ENCODE assay signal across 11 cellular contexts in the genomic region with DNA sequence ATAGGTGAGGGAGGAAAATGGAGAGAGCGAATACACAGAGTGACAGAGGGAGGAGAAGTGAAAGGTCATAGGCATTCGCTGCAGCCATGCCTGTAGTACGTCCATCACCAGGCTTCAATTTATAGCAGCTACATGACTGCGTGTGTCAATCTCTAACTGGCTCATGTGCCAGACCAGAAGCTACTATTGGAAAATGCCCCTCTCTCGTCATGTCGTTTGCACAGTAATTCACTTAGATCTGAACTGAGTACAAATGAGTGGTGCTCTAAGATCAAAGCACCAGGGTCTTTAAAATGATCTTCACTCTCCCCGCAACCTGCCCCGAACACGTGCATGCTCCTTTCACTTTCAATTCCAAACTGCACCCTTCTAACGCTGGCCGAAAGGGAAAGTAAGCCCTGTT. TPM values are rescaled to one million over a fixed set of nuclear protein-coding genes. Genes with fewer than 3 reads are reported as not detected.
DNase-seq lines count a peak whose midpoint lies in the region; ATAC-seq and TF ChIP-seq lines count a peak whose summit lies in the region.
"Had no signal": no experiment of that assay in that cellular context is flagged by ENCODE, and none has a peak within 500 bp of the region (broad histone marks: within the 10 kb centered on the region; RNA-seq: fewer than 3 reads in every experiment).

No MANE protein-coding gene starts in this region.

- no peak overlapping the region for H2AFZ ChIP-seq in mesenchymal stem cell (ENCODE audit: low read depth, low read length)

- H3K18ac ChIP-seq in mesenchymal stem cell (ENCODE audit: low read depth in 1 of 2, low read length in 2 of 2) = no peak overlapping the region

- H4K91ac ChIP-seq in mesenchymal stem cell (ENCODE audit: low read length) = no peak overlapping the region

- no peak overlapping the region for H3K14ac ChIP-seq in mesenchymal stem cell (ENCODE audit: low read length in 2 of 2)

- H3K9ac ChIP-seq in mesenchymal stem cell (ENCODE audit: low read length) = peak overlapping the region; percentile 14
- H3K9ac ChIP-seq: KMS-11 had no signal

- peak overlapping the region; percentile 14 for H4K8ac ChIP-seq in mesenchymal stem cell (ENCODE audit: low read length)

- H3K79me1 ChIP-seq in mesenchymal stem cell (replicated peaks; ENCODE audit: low read length, poor library complexity, severe bottlenecking) = peaks cover 15% of the 10 kb centered on the region

- no peak overlapping the region for H2BK12ac ChIP-seq in mesenchymal stem cell (ENCODE audit: low read length in 2 of 2)

- TF ChIP-seq CTCF in heart left ventricle (IDR thresholded peaks at IDR 0.05) (no peak), right atrium auricular region (IDR thresholded peaks at IDR 0.05) (no peak), upper lobe of left lung (IDR thresholded peaks at IDR 0.05) (no peak), uterus (IDR thresholded peaks at IDR 0.05) (no peak)

- H2AK5ac ChIP-seq in mesenchymal stem cell (ENCODE audit: low read length, severe bottlenecking) = no peak overlapping the region

- WGBS in heart left ventricle, 4 donors = 53 to 70% (median 65%) methylated on average over 11 of the region's 11 CpGs
- 90% methylated on average over 11 of the region's 11 CpGs for WGBS in mesenchymal stem cell
- WGBS in upper lobe of left lung, 2 donors = 44 to 45% methylated on average over 11 of the region's 11 CpGs

- DNase-seq in heart left ventricle = no peak
- DNase-seq in right atrium auricular region (ENCODE audit: low spot score) = no peak
- DNase-seq in activated effector memory CD4-positive, alpha-beta T cell treated with Interleukin-2 at 50 U/mL for 16 hours = peak; percentile 7
- DNase-seq in mesenchymal stem cell = no peak
- no peak for DNase-seq in upper lobe of left lung
- no peak for DNase-seq in NOMO-1 treated with dmso at 0.1 percent for 144 hours (lab: John Stamatoyannopoulos, UW; ENCODE audit: unreplicated experiment)
- DNase-seq in uterus = no peak
- DNase-seq: occipital lobe had no signal

- intact Hi-C loops in heart left ventricle (cut with DNase I) = no loop called here
- intact Hi-C loops in uterus (cut with DNase I; ENCODE audit: low total_unique reads) = no loop called here

- H3K4me3 ChIP-seq in heart left ventricle (peak overlapping the region in 8 of 12 donors; percentile 5 to 29 (median 20)), right atrium auricular region (no peak overlapping the region), mesenchymal stem cell (ENCODE audit: insufficient read depth in 1 of 2, low read depth in 1 of 2, low read length in 2 of 2) (peak overlapping the region in 1 of 2 experiments; percentile 61), upper lobe of left lung (peak overlapping the region; percentile 15 to 48 (median 32)), uterus (no peak overlapping the region)
- H3K4me3 ChIP-seq: gastroesophageal sphincter had no signal

- peak overlapping the region in 3 of 12 donors; percentile 6 to 20 (median 12) for H3K27ac ChIP-seq in heart left ventricle
- no peak overlapping the region for H3K27ac ChIP-seq in right atrium auricular region
- no peak overlapping the region for H3K27ac ChIP-seq in mesenchymal stem cell (ENCODE audit: low read length, poor library complexity, severe bottlenecking)
- peak overlapping the region; percentile 48 to 67 (median 64) for H3K27ac ChIP-seq in upper lobe of left lung
- no peak overlapping the region for H3K27ac ChIP-seq in uterus
- H3K27ac ChIP-seq: gastroesophageal sphincter, KMS-11 had no signal

- H3K9me3 ChIP-seq in heart left ventricle = peaks cover 0 to 44% (median 24%) of the 10 kb centered on the region in 12 donors
- peaks cover 6 to 27% of the 10 kb centered on the region in 2 donors for H3K9me3 ChIP-seq in right atrium auricular region
- H3K9me3 ChIP-seq in mesenchymal stem cell (ENCODE audit: control insufficient read depth, low read length) = peaks cover 26% of the 10 kb centered on the region
- peaks cover 0 to 11% (median 4%) of the 10 kb centered on the region in 4 donors for H3K9me3 ChIP-seq in upper lobe of left lung
- peaks cover 0 to 17% of the 10 kb centered on the region in 2 donors for H3K9me3 ChIP-seq in uterus

- no peak overlapping the region for H2BK120ac ChIP-seq in mesenchymal stem cell (ENCODE audit: low read depth, low read length)

- H3K27me3 ChIP-seq in heart left ventricle (no peaks in the 10 kb centered on the region), right atrium auricular region (no peaks in the 10 kb centered on the region), mesenchymal stem cell (ENCODE audit: control insufficient read depth in 1 of 2, insufficient read depth in 1 of 2, low read length in 2 of 2) (no peaks in the 10 kb centered on the region), upper lobe of left lung (no peaks in the 10 kb centered on the region), uterus (no peaks in the 10 kb centered on the region)
- H3K27me3 ChIP-seq: gastroesophageal sphincter had no signal

- H3K4me2 ChIP-seq in mesenchymal stem cell (ENCODE audit: low read length, poor library complexity, severe bottlenecking) = no peak overlapping the region
- H3K4me2 ChIP-seq: KMS-11 had no signal

- H3K4me1 ChIP-seq in heart left ventricle (peaks cover 0 to 11% (median 1%) of the 10 kb centered on the region in 12 donors), right atrium auricular region (no peaks in the 10 kb centered on the region), mesenchymal stem cell (ENCODE audit: control insufficient read depth, insufficient read depth, low read depth, low read length) (no peaks in the 10 kb centered on the region), upper lobe of left lung (peaks cover 1 to 19% (median 4%) of the 10 kb centered on the region in 4 donors), uterus (no peaks in the 10 kb centered on the region)

- no peak for TF ChIP-seq EP300 in upper lobe of left lung (IDR thresholded peaks at IDR 0.05)

- H3K36me3 ChIP-seq in heart left ventricle = no peaks in the 10 kb centered on the region
- H3K36me3 ChIP-seq in right atrium auricular region = no peaks in the 10 kb centered on the region
- no peaks in the 10 kb centered on the region for H3K36me3 ChIP-seq in mesenchymal stem cell (ENCODE audit: control insufficient read depth in 1 of 2, insufficient read depth in 2 of 2, low read depth in 1 of 2, low read length in 2 of 2)
- no peaks in the 10 kb centered on the region for H3K36me3 ChIP-seq in upper lobe of left lung
- no peaks in the 10 kb centered on the region for H3K36me3 ChIP-seq in uterus
- H3K36me3 ChIP-seq: gastroesophageal sphincter had no signal

- no peak overlapping the region for H2BK15ac ChIP-seq in mesenchymal stem cell (ENCODE audit: low read depth, poor library complexity, severe bottlenecking)

- TF ChIP-seq POLR2A in heart left ventricle (IDR thresholded peaks at IDR 0.05) = no peak
- no peak for TF ChIP-seq POLR2A in upper lobe of left lung (IDR thresholded peaks at IDR 0.05)
- TF ChIP-seq POLR2A in uterus (IDR thresholded peaks at IDR 0.05) = no peak

- H2BK5ac ChIP-seq in mesenchymal stem cell (ENCODE audit: low read depth, low read length, poor library complexity, severe bottlenecking) = no peak overlapping the region

- no peak overlapping the region for H3K23ac ChIP-seq in mesenchymal stem cell (ENCODE audit: low read length in 2 of 2)

- no peak overlapping the region for H3K4ac ChIP-seq in mesenchymal stem cell (ENCODE audit: low read depth in 1 of 2, low read length in 2 of 2)

- peak in 3 of 4 donors; percentile 47 to 67 (median 54) for ATAC-seq in heart left ventricle
- ATAC-seq in upper lobe of left lung (ENCODE audit: low FRiP score in 2 of 2) = peak in 1 of 2 donors; percentile 43
- no peak for ATAC-seq in HG02798 (IDR thresholded peaks at IDR 0.05; ENCODE audit: poor library complexity, unreplicated experiment)
- ATAC-seq: gastroesophageal sphincter had no signal

RNA-seq across cellular contexts. Expression of gene ADCY9, which starts 51.3 kb away (rescaled TPM):
- total RNA-seq in heart left ventricle = 10 to 100 TPM; 39.5 to 85.8 (median 45.3) TPM
- 10 to 100 TPM; 11.8 to 42.9 TPM for polyA plus RNA-seq in heart left ventricle
- total RNA-seq in right atrium auricular region = 10 to 100 TPM; 31.5 to 42.2 TPM
- 20.7 TPM for polyA plus RNA-seq in mesenchymal stem cell (2013, experiment 1 of 2)
- polyA plus RNA-seq in mesenchymal stem cell (2013, experiment 2 of 2) = 20.1 TPM
- 10 to 100 TPM; 46.0 to 80.7 (median 68.4) TPM for total RNA-seq in upper lobe of left lung
- 10 to 100 TPM in 3 of 4 donors, 1 to 10 TPM in 1; 2.8 to 34.7 (median 20.2) TPM for total RNA-seq in uterus

Comparison
In these comparisons a context has a peak if more than half of its experiments do, and no peak if none do; other contexts are left out.
1. H3K4me3 ChIP-seq: peak in heart left ventricle (8 of 12) and upper lobe of left lung (4 of 4); none in right atrium auricular region (0 of 2) and uterus (0 of 2).
2. H3K27ac ChIP-seq: peak in upper lobe of left lung (4 of 4); none in right atrium auricular region (0 of 2), mesenchymal stem cell (single experiment) and uterus (0 of 2).